20 cellular contexts compared by ENCODE assay signal in genomic region chr13:85333511-85333910, GRCh38.
"Had no signal": no experiment of that assay in that cellular context is flagged by ENCODE, and none has a peak within 500 bp of the region (broad histone marks: within the 10 kb centered on the region; RNA-seq: fewer than 3 reads in every experiment).

No MANE protein-coding gene starts in this region.

- DNase-seq: KBM-7, MV-4-11, NCI-H1048, NCI-H1105 treated with DMSO at 0.1 percent for 48 hours, NCI-H1417 treated with DMSO at 0.1 percent for 48 hours, NCI-H146, NCI-H1694 treated with DMSO at 0.1 percent for 48 hours, NCI-H1930, NCI-H2081, NCI-H2107, NCI-H2171 treated with DMSO at 0.1 percent for 48 hours, NCI-H345, NCI-H446 treated with DMSO at 0.1 percent for 48 hours, NCI-H510A treated with DMSO at 0.1 percent for 48 hours, NCI-H526, Right ventricle myocardium superior, RPMI8226, SIG-M5, SK-N-SH, SW 1271 had no signal
